8 cellular contexts compared by ENCODE assay signal in the genomic region with DNA sequence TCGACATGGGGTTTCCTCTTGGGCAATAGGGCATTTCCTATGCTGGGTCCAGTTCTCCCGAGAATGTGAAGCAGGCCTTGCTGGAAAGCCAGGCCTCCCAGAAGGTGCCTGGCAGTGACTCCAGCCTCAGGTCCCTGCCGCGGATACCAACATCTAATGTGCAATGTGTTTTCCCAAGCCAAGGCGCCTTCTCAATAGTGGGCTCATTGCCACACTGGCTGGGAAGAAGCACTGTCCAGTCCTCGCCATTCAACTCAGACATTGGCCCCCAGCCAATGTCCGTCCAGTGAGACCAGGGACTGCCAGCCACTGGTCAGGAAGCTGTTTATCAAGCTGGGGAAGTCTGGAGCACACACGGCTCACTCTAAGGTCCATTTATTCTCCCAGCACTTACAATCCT.
DNase-seq lines count a peak whose midpoint lies in the region; ATAC-seq, FAIRE-seq and TF ChIP-seq lines count a peak whose summit lies in the region.
"Not testable (repeated sequence)": the region's sequence is repeated elsewhere in the genome, so short reads cannot be mapped to it uniquely, and the experiment has no call there.

No MANE protein-coding gene starts in this region.

- not testable (repeated sequence) for H3K4me3 ChIP-seq in kidney (ENCODE audit: low read length in 2 of 2); upper lobe of left lung

- not testable (repeated sequence) for H3K27me3 ChIP-seq in upper lobe of left lung

- H3K36me3 ChIP-seq in kidney (ENCODE audit: control insufficient read depth in 1 of 2, insufficient read depth in 2 of 2, low read length in 2 of 2); upper lobe of left lung: not testable (repeated sequence)

- FAIRE-seq in kidney (lab: Jason Lieb, UNC): not testable (repeated sequence)

- TF ChIP-seq CTCF in kidney (IDR thresholded peaks at IDR 0.05; ENCODE audit: borderline replicate concordance, extremely low read depth, insufficient read depth); upper lobe of left lung (IDR thresholded peaks at IDR 0.05): not testable (repeated sequence)

- intact Hi-C loops in Right ventricle myocardium superior (cut with DNase I); kidney (cut with DNase I): not testable (repeated sequence)

- WGBS in upper lobe of left lung, 2 donors: 31 to 67% methylated on average over 3 to 8 of the region's 8 CpGs

- not testable (repeated sequence) for H3K9ac ChIP-seq in kidney (ENCODE audit: low read length in 2 of 2)

- not testable (repeated sequence) for H3K9me3 ChIP-seq in kidney (ENCODE audit: control insufficient read depth in 1 of 2, low read length in 2 of 2); upper lobe of left lung

- TF ChIP-seq EP300 in upper lobe of left lung (IDR thresholded peaks at IDR 0.05): not testable (repeated sequence)

- ATAC-seq in Right ventricle myocardium superior (ENCODE audit: poor library complexity) (peak; percentile 86), upper lobe of left lung (ENCODE audit: low FRiP score in 2 of 2) (peak; percentile 47 to 65)

- not testable (repeated sequence) for H3K27ac ChIP-seq in kidney (ENCODE audit: low read depth in 2 of 2, low read length in 2 of 2); upper lobe of left lung

- not testable (repeated sequence) for H3K4me1 ChIP-seq in kidney (ENCODE audit: control insufficient read depth in 1 of 2, insufficient read depth in 1 of 2, low read depth in 1 of 2, low read length in 2 of 2); upper lobe of left lung

- not testable (repeated sequence) for TF ChIP-seq POLR2A in upper lobe of left lung (IDR thresholded peaks at IDR 0.05)

- DNase-seq in C1 segment of cervical spinal cord (lab: John Stamatoyannopoulos, UW) (peak in 11 of 14 donors; percentile 1 to 66 (median 19)), amygdala (lab: John Stamatoyannopoulos, UW) (peak in 34 of 56 donors; percentile 1 to 61 (median 16)), dermis microvascular lymphatic vessel endothelial cell (ENCODE audit: low read depth in 2 of 2) (peak; percentile 25 to 95), Right ventricle myocardium superior (peak; percentile 75), kidney (peak; percentile 81), midbrain (lab: John Stamatoyannopoulos, UW) (peak; percentile 66), renal cortical epithelial cell (ENCODE audit: low read depth) (peak; percentile 25), upper lobe of left lung (peak in 1 of 2 donors; percentile 25)
